ENCODE assay signal across 8 cellular contexts in the genomic region with DNA sequence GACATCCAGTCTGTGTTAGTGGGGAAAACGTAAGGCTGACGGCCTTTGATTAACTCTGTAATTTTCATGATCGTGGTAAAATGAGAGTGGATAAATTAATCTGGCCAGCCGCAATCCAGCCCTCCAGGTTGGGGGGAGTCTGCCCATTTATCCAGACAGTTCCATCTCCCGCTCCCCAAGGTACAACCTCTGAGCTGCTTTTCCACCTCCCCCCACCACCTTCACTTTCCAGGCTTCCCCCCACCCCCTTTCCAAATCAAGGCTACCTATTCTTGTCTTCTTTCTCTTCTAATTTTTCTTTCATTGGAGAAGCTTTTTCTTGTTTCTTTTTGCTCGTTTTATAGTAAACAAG. TPM values are rescaled to one million over a fixed set of nuclear protein-coding genes. Genes with fewer than 3 reads are reported as not detected.
DNase-seq lines count a peak whose midpoint lies in the region; ATAC-seq, FAIRE-seq and TF ChIP-seq lines count a peak whose summit lies in the region.

No MANE protein-coding gene starts in this region.

- H3K79me2 ChIP-seq in HepG2 (ENCODE audit: insufficient read depth, low read length): peaks cover 69% of the 10 kb centered on the region

- no peaks in the 10 kb centered on the region for H3K9me3 Mint-ChIP-seq in activated naive CD4-positive, alpha-beta T cell treated with anti-CD3 and anti-CD28 coated beads for 36 hours

- TF ChIP-seq RAD21 in HepG2 (CRISPR knock-in tag; IDR thresholded peaks at IDR 0.05): no peak

- H3K27ac Mint-ChIP-seq in activated naive CD4-positive, alpha-beta T cell treated with anti-CD3 and anti-CD28 coated beads for 36 hours: peak overlapping the region; percentile 92

- no peak for DNase-seq in activated naive CD4-positive, alpha-beta T cell treated with anti-CD3 and anti-CD28 coated beads for 36 hours
- no peak for DNase-seq in activated naive CD4-positive, alpha-beta T cell (lab: John Stamatoyannopoulos, UW)
- DNase-seq in HepG2 (ENCODE audit: low spot score): no peak
- DNase-seq in transverse colon: no peak
- DNase-seq in midbrain (lab: John Stamatoyannopoulos, UW): no peak
- no peak for DNase-seq in omental fat pad (ENCODE audit: low spot score)
- DNase-seq in NCI-H2107 (lab: John Stamatoyannopoulos, UW): no peak

- H3K4me2 ChIP-seq in HepG2 (ENCODE audit: low read depth, low read length): peak overlapping the region; percentile 97

- WGBS in adipose tissue, 3 donors: 0 to 1% (median 0%) methylated on average over 6 of the region's 6 CpGs
- WGBS in HepG2 (ENCODE audit: low lambda C conversion rate): 2% methylated on average over 6 of the region's 6 CpGs
- 0% methylated on average over 1 to 6 of the region's 6 CpGs for WGBS in transverse colon (ENCODE audit: low coverage in 1 of 2), 2 donors

- POLR2A ChIA-PET in HepG2 (lab: Yijun Ruan, JAX): interaction anchor here (0.6 to 3.1 kb wide), 6 partner anchors 10 to 499 kb away, joined by 3 to 14 read pairs (median 4); partner anchors contain the start of genes SERBP1 and SLC35D1

- H2AFZ ChIP-seq in HepG2 (ENCODE audit: low read length): no peak overlapping the region

- H3K4me3 Mint-ChIP-seq in activated naive CD4-positive, alpha-beta T cell treated with anti-CD3 and anti-CD28 coated beads for 36 hours: peak overlapping the region; percentile 84

- TF ChIP-seq CTCF in HepG2 (CRISPR knock-in tag; IDR thresholded peaks at IDR 0.05) (no peak), transverse colon (IDR thresholded peaks at IDR 0.05) (no peak), omental fat pad (IDR thresholded peaks at IDR 0.05) (no peak)

- peak; percentile 8 for ATAC-seq in HepG2
- ATAC-seq in omental fat pad (ENCODE audit: low FRiP score): no peak

- H3K27me3 Mint-ChIP-seq in activated naive CD4-positive, alpha-beta T cell treated with anti-CD3 and anti-CD28 coated beads for 36 hours (ENCODE audit: low read depth): no peaks in the 10 kb centered on the region

- no peaks in the 10 kb centered on the region for H3K36me3 ChIP-seq in HepG2 (replicated peaks in 1 of 2; ENCODE audit: control insufficient read depth in 1 of 2, insufficient read depth in 2 of 2, low read length in 2 of 2)
- H3K36me3 ChIP-seq in transverse colon: no peaks in the 10 kb centered on the region

- in situ Hi-C loops in HepG2 (cut with HindIII; ENCODE audit: extremely low pct_ligation_motif_present, low pct_unique_long_range_greater_than_20kb): loop anchor here (25.0 kb wide), 1 partner anchor 482 kb away; no protein-coding TSS in a partner anchor
- in situ Hi-C loops in transverse colon (cut with MboI; ENCODE audit: low pct_ligation_motif_present in 1 of 4, low pct_unique_long_range_greater_than_20kb in 1 of 4, low sequenced_read_pairs in 3 of 4): no loop called here

- TF ChIP-seq POLR2A in HepG2 (IDR thresholded peaks at IDR 0.05; ENCODE audit: insufficient read depth in 1 of 2, low read depth in 2 of 2, low read length in 2 of 2) (no peak), transverse colon (IDR thresholded peaks at IDR 0.05) (no peak)

- peaks cover 25% of the 10 kb centered on the region for H3K36me3 Mint-ChIP-seq in activated naive CD4-positive, alpha-beta T cell treated with anti-CD3 and anti-CD28 coated beads for 36 hours (ENCODE audit: low read depth)

- peaks cover 56% of the 10 kb centered on the region for H3K4me1 Mint-ChIP-seq in activated naive CD4-positive, alpha-beta T cell treated with anti-CD3 and anti-CD28 coated beads for 36 hours (ENCODE audit: low read depth)

- TF ChIP-seq EP300 in HepG2 (IDR thresholded peaks at IDR 0.05; ENCODE audit: low read depth in 2 of 2, low read length in 2 of 2) (no peak), HepG2 (CRISPR knock-in tag; IDR thresholded peaks at IDR 0.05; ENCODE audit: borderline replicate concordance) (no peak), transverse colon (IDR thresholded peaks at IDR 0.05; ENCODE audit: low read depth) (no peak)

- H3K27ac ChIP-seq in adipose tissue (ENCODE audit: low read depth, low read length) (peak overlapping the region; percentile 98), HepG2 (ENCODE audit: extremely low read length, insufficient read depth, low read length) (peak overlapping the region; percentile 94), transverse colon (peak overlapping the region; percentile 96 to 98 (median 96))

- no peaks in the 10 kb centered on the region; a peak in 1 of 5 replicates for H3K27me3 ChIP-seq in HepG2 (ENCODE audit: control insufficient read depth in 1 of 2, insufficient read depth in 2 of 2, low read length in 2 of 2)
- no peaks in the 10 kb centered on the region for H3K27me3 ChIP-seq in transverse colon

- no peak for FAIRE-seq in HepG2 (lab: Jason Lieb, UNC)

- H3K9me3 ChIP-seq in HepG2 (ENCODE audit: low read length): no peaks in the 10 kb centered on the region
- no peaks in the 10 kb centered on the region for H3K9me3 ChIP-seq in transverse colon

- H3K4me1 ChIP-seq in HepG2 (ENCODE audit: insufficient read depth, low read length): peaks cover 61% of the 10 kb centered on the region
- H3K4me1 ChIP-seq in transverse colon: peaks cover 20 to 76% (median 48%) of the 10 kb centered on the region in 4 donors

- intact Hi-C loops in activated naive CD4-positive, alpha-beta T cell treated with anti-CD3 and anti-CD28 coated beads for 36 hours (cut with micrococcal nuclease): loop anchor here (1.0 to 10.0 kb wide), 11 partner anchors 8 to 1866 kb away; no protein-coding TSS in a partner anchor
- intact Hi-C loops in HepG2 (cut with micrococcal nuclease; ENCODE audit: unreplicated experiment): loop anchor here (2.0 to 10.0 kb wide), 3 partner anchors 14 to 214 kb away; no protein-coding TSS in a partner anchor
- intact Hi-C loops in transverse colon (cut with DNase I; ENCODE audit: low total_unique reads): no loop called here

- peak overlapping the region; percentile 93 to 98 (median 94) for H3K4me3 ChIP-seq in HepG2 (replicated peaks in 1 of 3; ENCODE audit: insufficient read depth in 1 of 3, low read depth in 2 of 3, low read length in 3 of 3)
- peak overlapping the region; percentile 69 to 81 (median 76) for H3K4me3 ChIP-seq in transverse colon

- CTCF ChIA-PET in activated naive CD4-positive, alpha-beta T cell treated with anti-CD3 and anti-CD28 coated beads for 36 hours (lab: Charles Lee): interaction anchor here (1.6 kb wide), 1 partner anchor 10 kb away, joined by 4 read pairs; no protein-coding TSS in a partner anchor
- CTCF ChIA-PET in HepG2 (lab: Yijun Ruan, JAX; ENCODE audit: low intra/inter-chr PET ratio, low total read pairs): no interaction called here

- peak overlapping the region; percentile 90 for H3K9ac ChIP-seq in HepG2 (ENCODE audit: insufficient read depth, low read depth, low read length)

- 0 out of 2 replicates have a peak, but pooled peaks cover 5% of the 10 kb centered on the region for H4K20me1 ChIP-seq in HepG2 (ENCODE audit: insufficient read depth, low read length)

- no TSS peak for BruUV-seq in HepG2 (replicated peaks; lab: Mats Ljungman, UMichigan)

RNA-seq across cellular contexts. Expression of gene MIER1, which starts 6.0 kb away (rescaled TPM):
- total RNA-seq in activated naive CD4-positive, alpha-beta T cell treated with anti-CD3 and anti-CD28 coated beads for 36 hours: 10 to 100 TPM; 56.5 to 58.3 TPM
- polyA plus RNA-seq in adipose tissue: 10 to 100 TPM in 1 of 3 donors, 1 to 10 TPM in 2; 4.0 to 23.5 (median 9.9) TPM
- 30.4 and 49.3 TPM in 2 replicates for total RNA-seq in HepG2 (2016; rRNA removed; fragmentation: Illumina TruSeq; extraction: Trizol)
- total RNA-seq in HepG2 (2016; cell fraction: cytosol; rRNA removed; fragmentation: Illumina TruSeq; extraction: Trizol; ENCODE audit: low read depth): 21.3 and 23.1 TPM in 2 replicates
- 29.2 and 46.7 TPM in 2 replicates for total RNA-seq in HepG2 (2016; cell fraction: insoluble cytoplasmic fraction; rRNA removed; fragmentation: Illumina TruSeq; extraction: Trizol)
- total RNA-seq in HepG2 (2016; cell fraction: membrane; rRNA removed; fragmentation: Illumina TruSeq; extraction: Trizol): 20.0 and 23.3 TPM in 2 replicates
- total RNA-seq in HepG2 (2016; cell fraction: nucleus; rRNA removed; fragmentation: Illumina TruSeq; extraction: Trizol): 27.6 and 28.7 TPM in 2 replicates
- polyA plus RNA-seq in HepG2 (2011; rRNA removed): 5.8 and 7.0 TPM in 2 replicates
- polyA plus RNA-seq in HepG2 (2011; cell fraction: cytosol; rRNA removed): 2.4 and 3.9 TPM in 2 replicates
- 3.5 and 4.5 TPM in 2 replicates for polyA plus RNA-seq in HepG2 (2011; cell fraction: nucleus; rRNA removed)
- polyA plus RNA-seq in HepG2 (2012): 9.4 and 12.5 TPM in 2 replicates
- polyA plus RNA-seq in HepG2 (2016; cell fraction: cytosol; fragmentation: Illumina TruSeq; extraction: Trizol; ENCODE audit: low read depth): 2.3 and 2.4 TPM in 2 replicates
- 24.6 and 29.2 TPM in 2 replicates for polyA plus RNA-seq in HepG2 (2016; cell fraction: insoluble cytoplasmic fraction; fragmentation: Illumina TruSeq; extraction: Trizol; ENCODE audit: low read depth)
- 6.4 and 6.7 TPM in 2 replicates for polyA plus RNA-seq in HepG2 (2016; cell fraction: membrane; fragmentation: Illumina TruSeq; extraction: Trizol; ENCODE audit: low read depth)
- 21.5 and 24.2 TPM in 2 replicates for polyA plus RNA-seq in HepG2 (2016; cell fraction: nucleus; fragmentation: Illumina TruSeq; extraction: Trizol; ENCODE audit: insufficient read depth, low read depth)
- 7.4 and 14.2 TPM in 2 replicates for polyA minus RNA-seq in HepG2 (2011; rRNA and poly(A)+ RNA removed; ENCODE audit: low replicate concordance)
- polyA minus RNA-seq in HepG2 (2011; cell fraction: cytosol; rRNA and poly(A)+ RNA removed): 18.3 and 20.1 TPM in 2 replicates
- 51.3 and 53.3 TPM in 2 replicates for polyA minus RNA-seq in HepG2 (2011; cell fraction: nucleus; rRNA and poly(A)+ RNA removed)
- 10 to 100 TPM; 32.6 to 85.7 (median 65.2) TPM for total RNA-seq in transverse colon
- 10 to 100 TPM; 30.9 to 55.5 (median 34.9) TPM for total RNA-seq in omental fat pad

RNA-seq across cellular contexts. Expression of gene DNAI4, which starts 6.1 kb away (rescaled TPM):
- 1 to 10 TPM in 1 of 2 experiments, under 1 TPM in 1; 0.83 to 1.5 TPM for total RNA-seq in activated naive CD4-positive, alpha-beta T cell treated with anti-CD3 and anti-CD28 coated beads for 36 hours
- polyA plus RNA-seq in adipose tissue (1 to 10 TPM in 1 of 3 donors, under 1 TPM in 2; 0.83 to 1.1 (median 0.90) TPM), HepG2 (2011; rRNA removed) (0.08 and 0.25 TPM in 2 replicates)
- total RNA-seq in HepG2 (2016; rRNA removed; fragmentation: Illumina TruSeq; extraction: Trizol) (0.04 and 0.38 TPM in 2 replicates), transverse colon (10 to 100 TPM in 2 of 4 donors, 1 to 10 TPM in 2; 6.2 to 26.5 (median 16.8) TPM), omental fat pad (1 to 10 TPM; 2.8 to 8.8 (median 4.7) TPM)
- total RNA-seq in HepG2 (2016; cell fraction: cytosol; rRNA removed; fragmentation: Illumina TruSeq; extraction: Trizol; ENCODE audit: low read depth): 1.8 and 4.7 TPM in 2 replicates
- 0.33 and 2.4 TPM in 2 replicates for total RNA-seq in HepG2 (2016; cell fraction: insoluble cytoplasmic fraction; rRNA removed; fragmentation: Illumina TruSeq; extraction: Trizol)
- 0.69 and 0.80 TPM in 2 replicates for total RNA-seq in HepG2 (2016; cell fraction: membrane; rRNA removed; fragmentation: Illumina TruSeq; extraction: Trizol)
- 3.9 and 6.5 TPM in 2 replicates for total RNA-seq in HepG2 (2016; cell fraction: nucleus; rRNA removed; fragmentation: Illumina TruSeq; extraction: Trizol)
- 0.08 and 0.15 TPM in 2 replicates for polyA plus RNA-seq in HepG2 (2011; cell fraction: cytosol; rRNA removed)
- 0.02 and 0.16 TPM in 2 replicates for polyA plus RNA-seq in HepG2 (2011; cell fraction: nucleus; rRNA removed)
- 0.24 and 2.1 TPM in 2 replicates for polyA plus RNA-seq in HepG2 (2012)
- polyA plus RNA-seq in HepG2 (2016; cell fraction: cytosol; fragmentation: Illumina TruSeq; extraction: Trizol; ENCODE audit: low read depth): 0.80 and 2.0 TPM in 2 replicates
- 0.37 and 0.70 TPM in 2 replicates for polyA plus RNA-seq in HepG2 (2016; cell fraction: insoluble cytoplasmic fraction; fragmentation: Illumina TruSeq; extraction: Trizol; ENCODE audit: low read depth)
- polyA plus RNA-seq in HepG2 (2016; cell fraction: membrane; fragmentation: Illumina TruSeq; extraction: Trizol; ENCODE audit: low read depth): 0.24 and 1.4 TPM in 2 replicates
- 0.70 and 0.71 TPM in 2 replicates for polyA plus RNA-seq in HepG2 (2016; cell fraction: nucleus; fragmentation: Illumina TruSeq; extraction: Trizol; ENCODE audit: insufficient read depth, low read depth)
- polyA minus RNA-seq in HepG2 (2011; rRNA and poly(A)+ RNA removed; ENCODE audit: low replicate concordance): 0.89 and 3.4 TPM in 2 replicates
- polyA minus RNA-seq in HepG2 (2011; cell fraction: cytosol; rRNA and poly(A)+ RNA removed): not detected in 2 replicates
- 0.50 and 0.64 TPM in 2 replicates for polyA minus RNA-seq in HepG2 (2011; cell fraction: nucleus; rRNA and poly(A)+ RNA removed)
